Comparison of ENCODE assay signal across 8 cellular contexts in genomic region chr14:101810897-101811620, GRCh38. TPM values are rescaled to one million over a fixed set of nuclear protein-coding genes. Genes with fewer than 3 reads are reported as not detected.
DNase-seq lines count a peak whose midpoint lies in the region; ATAC-seq and TF ChIP-seq lines count a peak whose summit lies in the region.

No MANE protein-coding gene starts in this region.

- H3K27me3 Mint-ChIP-seq in CD4-positive, alpha-beta T cell, result no peaks in the 10 kb centered on the region
- H3K27me3 Mint-ChIP-seq in nephron progenitor cell (ENCODE audit: low read depth, poor library complexity), result no peaks in the 10 kb centered on the region

- no peak for DNase-seq in CD4-positive, alpha-beta T cell
- DNase-seq in NB4 (ENCODE audit: low read depth), result no peak
- no peak for DNase-seq in coronary artery (ENCODE audit: low spot score)
- DNase-seq in nephron progenitor cell, result no peak
- no peak for DNase-seq in GF-D8 (lab: John Stamatoyannopoulos, UW)
- DNase-seq in stimulated activated naive CD4-positive, alpha-beta T cell treated with Interleukin-2 at 50 U/mL for 16 hours (lab: John Stamatoyannopoulos, UW), result no peak
- DNase-seq in effector CD8-positive, alpha-beta T cell (lab: John Stamatoyannopoulos, UW), result no peak

- H3K27ac Mint-ChIP-seq in CD4-positive, alpha-beta T cell, result peak overlapping the region; percentile 98
- peak overlapping the region; percentile 32 for H3K27ac Mint-ChIP-seq in nephron progenitor cell

- H3K27ac ChIP-seq in CD4-positive, alpha-beta T cell (ENCODE audit: low read depth, low read length), result peak overlapping the region; percentile 99
- peak overlapping the region; percentile 97 to 98 for H3K27ac ChIP-seq in coronary artery

- intact Hi-C loops in CD4-positive, alpha-beta T cell (cut with DNase I, micrococcal nuclease), result loop anchor here (1.0 to 10.0 kb wide), 7 partner anchors 7 to 274 kb away; partner anchors contain the start of gene HSP90AA1 (in 1 of the 2)

- H3K4me3 ChIP-seq in NB4 (ENCODE audit: low read depth, low read length) (peak overlapping the region; percentile 99), coronary artery (peak overlapping the region; percentile 85)

- TF ChIP-seq POLR2A in NB4 (IDR thresholded peaks at IDR 0.05; ENCODE audit: extremely low read depth, insufficient read length), result no peak

- no peaks in the 10 kb centered on the region for H3K9me3 ChIP-seq in CD4-positive, alpha-beta T cell (ENCODE audit: control insufficient read depth, low read length)

- H3K36me3 Mint-ChIP-seq in CD4-positive, alpha-beta T cell (ENCODE audit: low read depth), result peaks cover 57% of the 10 kb centered on the region
- peaks cover 13% of the 10 kb centered on the region for H3K36me3 Mint-ChIP-seq in nephron progenitor cell (ENCODE audit: low read depth)

- POLR2A ChIA-PET in CD4-positive, alpha-beta T cell (lab: Charles Lee), result interaction anchor here (0.9 to 11.6 kb wide), 13 partner anchors 9 to 104 kb away, joined by 3 to 697 read pairs (median 28); no protein-coding TSS in a partner anchor

- no peak for TF ChIP-seq CTCF in CD4-positive, alpha-beta T cell (IDR thresholded peaks at IDR 0.05)
- TF ChIP-seq CTCF in NB4 (IDR thresholded peaks at IDR 0.05; ENCODE audit: low read depth, low read length), result no peak
- no peak for TF ChIP-seq CTCF in coronary artery (IDR thresholded peaks at IDR 0.05)
- no peak for TF ChIP-seq CTCF in nephron progenitor cell (IDR thresholded peaks at IDR 0.05)

- peak overlapping the region; percentile 94 for H3K4me3 Mint-ChIP-seq in CD4-positive, alpha-beta T cell
- H3K4me3 Mint-ChIP-seq in nephron progenitor cell, result peak overlapping the region; percentile 98

- no peaks in the 10 kb centered on the region for H3K9me3 Mint-ChIP-seq in CD4-positive, alpha-beta T cell
- no peaks in the 10 kb centered on the region for H3K9me3 Mint-ChIP-seq in nephron progenitor cell

- no peak for ATAC-seq in CD4-positive, alpha-beta T cell (ENCODE audit: poor library complexity)
- ATAC-seq in GM21737 (IDR thresholded peaks at IDR 0.05; ENCODE audit: unreplicated experiment), result no peak

- H3K27me3 ChIP-seq in CD4-positive, alpha-beta T cell (ENCODE audit: control insufficient read depth, insufficient read depth, low read length), result no peaks in the 10 kb centered on the region

- CTCF ChIA-PET in CD4-positive, alpha-beta T cell (lab: Charles Lee), result interaction anchor here (5.9 to 6.1 kb wide), 2 partner anchors 10 to 13 kb away, joined by 27 to 33 read pairs; no protein-coding TSS in a partner anchor

- peaks cover 63% of the 10 kb centered on the region for H3K4me1 Mint-ChIP-seq in CD4-positive, alpha-beta T cell (ENCODE audit: low read depth)
- H3K4me1 Mint-ChIP-seq in nephron progenitor cell, result peaks cover 73% of the 10 kb centered on the region

RNA-seq across cellular contexts. Expression of gene PPP2R5C, which starts 49.5 kb away (rescaled TPM):
- total RNA-seq in CD4-positive, alpha-beta T cell, result 100 to 1,000 TPM; 463 to 487 TPM
